ENCODE assay signal across 8 cellular contexts in genomic region chr10:7956508-7956907, GRCh38.
DNase-seq lines count a peak whose midpoint lies in the region; ATAC-seq and TF ChIP-seq lines count a peak whose summit lies in the region.

No MANE protein-coding gene starts in this region.

- no peak overlapping the region for H3K4me3 ChIP-seq in spleen

- no peaks in the 10 kb centered on the region for H3K36me3 Mint-ChIP-seq in activated T-helper 2 cell treated with anti-CD3 and anti-CD28 coated beads, Interferon-gamma antibody, Interleukin-2, Interleukin-4, amounts not matched to agents 10 μg/mL and 5 μg/mL and 100 μg/mL, durations not matched to agents 14 hours and 24 hours and 36 hours (ENCODE audit: low read depth)

- H3K4me1 Mint-ChIP-seq in activated T-helper 2 cell treated with anti-CD3 and anti-CD28 coated beads, Interferon-gamma antibody, Interleukin-2, Interleukin-4, amounts not matched to agents 10 μg/mL and 5 μg/mL and 100 μg/mL, durations not matched to agents 14 hours and 24 hours and 36 hours (ENCODE audit: low read depth), result peaks cover 12% of the 10 kb centered on the region

- no peak overlapping the region for H3K27ac Mint-ChIP-seq in activated T-helper 2 cell treated with anti-CD3 and anti-CD28 coated beads, Interferon-gamma antibody, Interleukin-2, Interleukin-4, amounts not matched to agents 10 μg/mL and 5 μg/mL and 100 μg/mL, durations not matched to agents 14 hours and 24 hours and 36 hours

- DNase-seq in AG08396 (ENCODE audit: low spot score) (peak; percentile 54), astrocyte of the hippocampus (ENCODE audit: low read depth, low spot score) (peak; percentile 67), NCI-H2196 (lab: John Stamatoyannopoulos, UW; ENCODE audit: unreplicated experiment) (no peak), spleen (no peak)
- no peak for DNase-seq in effector CD4-positive, alpha-beta T cell
- DNase-seq in activated T-helper 2 cell treated with anti-CD3 and anti-CD28 coated beads, Interferon-gamma antibody, Interleukin-2, Interleukin-4, amounts not matched to agents 10 μg/mL and 5 μg/mL and 100 μg/mL, durations not matched to agents 14 hours and 24 hours and 36 hours (ENCODE audit: low spot score), result no peak

- no peaks in the 10 kb centered on the region for H3K9me3 ChIP-seq in spleen

- intact Hi-C loops in spleen (cut with DNase I; ENCODE audit: low total_unique reads), result no loop called here
- intact Hi-C loops in activated T-helper 2 cell treated with anti-CD3 and anti-CD28 coated beads, Interferon-gamma antibody, Interleukin-2, Interleukin-4, amounts not matched to agents 10 μg/mL and 5 μg/mL and 100 μg/mL, durations not matched to agents 14 hours and 24 hours and 36 hours (cut with micrococcal nuclease), result no loop called here

- H3K27me3 ChIP-seq in spleen (replicated peaks in 1 of 7), result no peaks in the 10 kb centered on the region

- H3K36me3 ChIP-seq in spleen, result peaks cover 0 to 5% (median 0%) of the 10 kb centered on the region in 6 donors

- no peak overlapping the region for H3K4me3 Mint-ChIP-seq in activated T-helper 2 cell treated with anti-CD3 and anti-CD28 coated beads, Interferon-gamma antibody, Interleukin-2, Interleukin-4, amounts not matched to agents 10 μg/mL and 5 μg/mL and 100 μg/mL, durations not matched to agents 14 hours and 24 hours and 36 hours (ENCODE audit: low read depth)

- no peaks in the 10 kb centered on the region for H3K9me3 Mint-ChIP-seq in activated T-helper 2 cell treated with anti-CD3 and anti-CD28 coated beads, Interferon-gamma antibody, Interleukin-2, Interleukin-4, amounts not matched to agents 10 μg/mL and 5 μg/mL and 100 μg/mL, durations not matched to agents 14 hours and 24 hours and 36 hours

- no peak overlapping the region for H3K27ac ChIP-seq in spleen

- peaks cover 4 to 15% (median 10%) of the 10 kb centered on the region in 6 donors for H3K4me1 ChIP-seq in spleen

- TF ChIP-seq POLR2A in spleen (IDR thresholded peaks at IDR 0.05), result no peak

- TF ChIP-seq CTCF in spleen (IDR thresholded peaks at IDR 0.05 in 8 of 11, conservative IDR thresholded peaks at IDR 0.05 in 3 of 11), result no peak

- H3K27me3 Mint-ChIP-seq in activated T-helper 2 cell treated with anti-CD3 and anti-CD28 coated beads, Interferon-gamma antibody, Interleukin-2, Interleukin-4, amounts not matched to agents 10 μg/mL and 5 μg/mL and 100 μg/mL, durations not matched to agents 14 hours and 24 hours and 36 hours (ENCODE audit: low read depth), result no peaks in the 10 kb centered on the region

- peak; percentile 97 for ATAC-seq in GM19463 (IDR thresholded peaks at IDR 0.05; ENCODE audit: unreplicated experiment)
- ATAC-seq in HG03460 (IDR thresholded peaks at IDR 0.05; ENCODE audit: unreplicated experiment), result peak; percentile 94

Comparison
In these comparisons a context has a peak if more than half of its experiments do, and no peak if none do; other contexts are left out.
1. DNase-seq: peak in AG08396 (single experiment) and astrocyte of the hippocampus (single experiment); none in NCI-H2196 (single experiment), spleen (single experiment), effector CD4-positive, alpha-beta T cell (single experiment) and activated T-helper 2 cell treated with anti-CD3 and anti-CD28 coated beads, Interferon-gamma antibody, Interleukin-2, Interleukin-4, amounts not matched to agents 10 μg/mL and 5 μg/mL and 100 μg/mL, durations not matched to agents 14 hours and 24 hours and 36 hours (single experiment).